In the genomic region with DNA sequence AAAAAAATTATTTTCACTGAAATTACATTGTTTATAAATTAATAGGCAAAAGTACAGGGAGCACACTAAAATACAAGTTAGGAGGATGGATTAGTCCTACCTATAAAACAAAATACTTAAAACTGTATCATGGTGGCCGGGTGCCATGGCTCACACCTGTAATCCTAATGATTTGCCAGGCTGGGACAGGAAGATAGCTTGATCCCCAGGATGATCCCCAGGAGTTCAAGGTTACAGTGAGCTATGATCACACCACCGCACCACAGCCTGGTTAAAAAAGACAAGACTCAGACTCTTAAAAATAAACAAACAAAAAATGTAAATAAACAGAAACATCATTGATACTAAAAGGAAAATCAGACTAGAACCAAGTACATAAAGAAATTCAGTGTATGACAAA, we compare ENCODE assay signal across 23 cellular contexts.
"Had no signal": no experiment of that assay in that cellular context is flagged by ENCODE, and none has a peak within 500 bp of the region (broad histone marks: within the 10 kb centered on the region; RNA-seq: fewer than 3 reads in every experiment).

No MANE protein-coding gene starts in this region.

- H3K27ac Mint-ChIP-seq: activated T-helper 2 cell treated with anti-CD3 and anti-CD28 coated beads, Interferon-gamma antibody, Interleukin-2, Interleukin-4, amounts not matched to agents 10 μg/mL and 5 μg/mL and 100 μg/mL, durations not matched to agents 14 hours and 24 hours and 36 hours had no signal

- H3K36me3 Mint-ChIP-seq: natural killer cell had no signal

- H3K4me3 Mint-ChIP-seq: activated CD8-positive, alpha-beta T cell treated with anti-CD3 and anti-CD28 coated beads for 36 hours; activated T-cell treated with anti-CD3 and anti-CD28 coated beads, Interleukin-2, amount 50 U/mL, for 4 hours; natural killer cell had no signal

- ATAC-seq: activated CD8-positive, alpha-beta T cell treated with anti-CD3 and anti-CD28 coated beads for 36 hours; activated naive CD4-positive, alpha-beta T cell treated with anti-CD3 and anti-CD28 coated beads, Interleukin-2, amount 50 U/mL, for 72 hours; activated T-cell treated with anti-CD3 and anti-CD28 coated beads, Interleukin-2, amount 50 U/mL, for 4 hours; esophagus mucosa; left cardiac atrium; natural killer cell; right cardiac atrium; stimulated activated naive CD8-positive, alpha-beta T cell treated with anti-CD3 and anti-CD28 coated beads, Interleukin-15, Interleukin-2, amounts not matched to agents 100 U/mL and 50 U/mL, for 24 hours had no signal

- DNase-seq: activated CD4-positive, alpha-beta T cell treated with anti-CD3 and anti-CD28 coated beads, Interleukin-2, amount 50 U/mL, for 1 hour; activated CD4-positive, CD25-positive, alpha-beta regulatory T cell treated with anti-CD3 and anti-CD28 coated beads, Interleukin-2, amount 50 U/mL, for 72 hours; activated CD8-positive, alpha-beta T cell treated with anti-CD3 and anti-CD28 coated beads for 36 hours; activated T-cell treated with anti-CD3 and anti-CD28 coated beads, Interleukin-2, amount 50 U/mL, for 4 hours; central memory CD4-positive, alpha-beta T cell; foreskin fibroblast; head of caudate nucleus; hippocampal formation; left cardiac atrium; mammary epithelial cell; midbrain; natural killer cell; right cardiac atrium; stimulated activated CD4-positive, alpha-beta T cell treated with anti-CD3 and anti-CD28 coated beads, Interleukin-2, amount 100 ng/mL, for 48 hours; stimulated activated naive CD8-positive, alpha-beta T cell treated with anti-CD3 and anti-CD28 coated beads, Interleukin-15, Interleukin-2, amounts not matched to agents 100 U/mL and 50 U/mL, for 24 hours; T-helper 1 cell; T1000; trophoblast cell had no signal

- H3K36me3 ChIP-seq: breast epithelium, thoracic aorta had no signal

- H3K27me3 Mint-ChIP-seq: activated CD8-positive, alpha-beta T cell treated with anti-CD3 and anti-CD28 coated beads for 36 hours had no signal

- H3K27me3 ChIP-seq: breast epithelium had no signal

- H3K4me3 ChIP-seq: breast epithelium, thoracic aorta had no signal

- H3K9me3 ChIP-seq: breast epithelium, thoracic aorta had no signal

- H3K9me3 Mint-ChIP-seq: activated CD8-positive, alpha-beta T cell treated with anti-CD3 and anti-CD28 coated beads for 36 hours; activated naive CD4-positive, alpha-beta T cell treated with anti-CD3 and anti-CD28 coated beads, Interleukin-2, amount 50 U/mL, for 72 hours; activated T-cell treated with anti-CD3 and anti-CD28 coated beads, Interleukin-2, amount 50 U/mL, for 4 hours; activated T-helper 2 cell treated with anti-CD3 and anti-CD28 coated beads, Interferon-gamma antibody, Interleukin-2, Interleukin-4, amounts not matched to agents 10 μg/mL and 5 μg/mL and 100 μg/mL, durations not matched to agents 14 hours and 24 hours and 36 hours; natural killer cell had no signal

- H3K27ac ChIP-seq: breast epithelium, thoracic aorta had no signal

- H3K4me1 ChIP-seq: breast epithelium had no signal
